ENCODE assay signal across 8 cellular contexts in the genomic region with DNA sequence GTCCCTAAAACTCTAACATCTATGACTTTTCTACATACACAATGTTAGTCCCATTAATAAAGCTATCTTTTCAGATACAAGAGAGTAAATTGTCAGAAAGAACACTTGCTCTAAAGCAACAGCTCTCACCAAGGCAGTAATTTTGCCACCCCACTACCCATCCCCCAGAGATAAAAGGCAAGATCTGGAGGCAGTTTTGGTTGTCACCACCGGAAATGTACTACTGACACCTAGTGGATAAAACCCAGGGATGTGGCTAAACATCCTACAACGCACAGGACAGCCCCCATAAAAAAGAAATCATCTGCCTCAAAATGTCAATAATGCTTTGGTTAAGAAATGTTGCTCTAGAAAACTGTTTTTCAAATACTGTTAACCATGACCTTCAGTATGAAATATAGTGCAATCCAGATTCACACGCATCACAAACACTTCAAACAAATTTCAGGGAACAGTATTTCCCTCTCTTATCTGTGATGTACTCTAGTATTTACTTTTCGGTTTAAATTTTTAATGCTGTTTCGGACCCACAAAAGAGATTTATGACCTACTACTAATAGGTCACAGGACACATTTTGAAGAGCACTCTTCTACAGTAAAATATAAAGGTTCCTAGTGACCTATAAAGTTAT. TPM values are rescaled to one million over a fixed set of nuclear protein-coding genes. Genes with fewer than 3 reads are reported as not detected.
DNase-seq lines count a peak whose midpoint lies in the region; TF ChIP-seq lines count a peak whose summit lies in the region.

No MANE protein-coding gene starts in this region.

- DNase-seq in C1 segment of cervical spinal cord (lab: John Stamatoyannopoulos, UW): peak in 8 of 14 donors; percentile 2 to 26 (median 16)
- DNase-seq in GM19238 (ENCODE audit: insufficient read length, low spot score): peak; percentile 16
- peak; percentile 38 for DNase-seq in HK-2 (ENCODE audit: unreplicated experiment)
- peak; percentile 67 for DNase-seq in NCI-H82 treated with DMSO at 0.1 percent for 48 hours (lab: John Stamatoyannopoulos, UW; ENCODE audit: unreplicated experiment)
- peak; percentile 36 for DNase-seq in activated CD8-positive, alpha-beta memory T cell treated with anti-CD3 and anti-CD28 coated beads, Interleukin-2, amount 50 U/mL, for 1 hour (ENCODE audit: extremely low read depth)
- peak; percentile 86 to 87 for DNase-seq in erythroblast (lab: John Stamatoyannopoulos, UW)
- DNase-seq in transverse colon: peak; percentile 29

- no peak overlapping the region for H2AFZ ChIP-seq in neural cell (ENCODE audit: low read depth, low read length)

- TF ChIP-seq POLR2A in erythroblast (IDR thresholded peaks at IDR 0.05; ENCODE audit: low read length): no peak
- no peak for TF ChIP-seq POLR2A in transverse colon (IDR thresholded peaks at IDR 0.05)

- in situ Hi-C loops in transverse colon (cut with MboI; ENCODE audit: low pct_ligation_motif_present in 1 of 4, low pct_unique_long_range_greater_than_20kb in 1 of 4, low sequenced_read_pairs in 3 of 4): loop anchor here in 2 of 4 donors (10.0 to 25.0 kb wide), 2 partner anchors 405 to 413 kb away; no protein-coding TSS in a partner anchor

- H3K79me2 ChIP-seq in neural cell (replicated peaks; ENCODE audit: insufficient read depth, low read length): peaks cover 80% of the 10 kb centered on the region

- intact Hi-C loops in transverse colon (cut with DNase I; ENCODE audit: low total_unique reads): loop anchor here (5.0 to 10.0 kb wide), 2 partner anchors 95 to 173 kb away; no protein-coding TSS in a partner anchor

- TF ChIP-seq CTCF in neural cell (IDR thresholded peaks at IDR 0.05; ENCODE audit: poor library complexity, severe bottlenecking) (peak; percentile 63), transverse colon (IDR thresholded peaks at IDR 0.05) (peak; percentile 56 to 65 (median 58))

- H3K9me3 ChIP-seq in neural cell (ENCODE audit: low read length) (no peaks in the 10 kb centered on the region), transverse colon (no peaks in the 10 kb centered on the region)

- H3K27ac ChIP-seq in neural cell (ENCODE audit: low read length): no peak overlapping the region
- peak overlapping the region; percentile 11 to 100 (median 59) for H3K27ac ChIP-seq in transverse colon

- TF ChIP-seq EP300 in neural cell (conservative IDR thresholded peaks at IDR 0.05; ENCODE audit: poor library complexity, severe bottlenecking) (no peak), transverse colon (IDR thresholded peaks at IDR 0.05; ENCODE audit: low read depth) (no peak)

- H4K20me1 ChIP-seq in neural cell (ENCODE audit: insufficient read depth): no peaks in the 10 kb centered on the region

- H3K4me2 ChIP-seq in neural cell (ENCODE audit: low read length): no peak overlapping the region

- H3K36me3 ChIP-seq in neural cell (ENCODE audit: insufficient read depth, low read length) (no peaks in the 10 kb centered on the region), transverse colon (no peaks in the 10 kb centered on the region)

- H3F3A ChIP-seq in neural cell (ENCODE audit: insufficient read depth, low read length, poor library complexity, severe bottlenecking): peaks cover 11% of the 10 kb centered on the region

- 15 to 27% methylated on average over 4 to 5 of the region's 5 CpGs for WGBS in transverse colon (ENCODE audit: low coverage in 1 of 2), 2 donors

- H3K9ac ChIP-seq in neural cell (ENCODE audit: low read length): no peak overlapping the region

- peak; percentile 57 for TF ChIP-seq RAD21 in neural cell (conservative IDR thresholded peaks at IDR 0.05)

- H3K4me3 ChIP-seq in neural cell (ENCODE audit: low read length) (no peak overlapping the region), transverse colon (no peak overlapping the region)

- H3K9me2 ChIP-seq in neural cell (ENCODE audit: insufficient read depth, low read length): no peaks in the 10 kb centered on the region

- H3K4me1 ChIP-seq in transverse colon: peaks cover 17 to 71% (median 41%) of the 10 kb centered on the region in 4 donors

- H3K27me3 ChIP-seq in neural cell (ENCODE audit: insufficient read depth, low read depth, low read length) (no peaks in the 10 kb centered on the region), transverse colon (no peaks in the 10 kb centered on the region)

TF ChIP-seq in neural cell, 6 proteins besides CTCF, POLR2A, EP300 and RAD21:
- no peak for TF ChIP-seq TAF1 (IDR thresholded peaks at IDR 0.05; ENCODE audit: low read depth)
- no peak for TF ChIP-seq REST (IDR thresholded peaks at IDR 0.05; ENCODE audit: borderline replicate concordance)
- no peak for TF ChIP-seq EZH2 (IDR thresholded peaks at IDR 0.05; ENCODE audit: borderline replicate concordance, insufficient read depth, low read length, poor library complexity, severe bottlenecking)
- peak; percentile 42 for TF ChIP-seq SMC3 (conservative IDR thresholded peaks at IDR 0.05; ENCODE audit: poor library complexity)
- no peak for TF ChIP-seq MXI1 (conservative IDR thresholded peaks at IDR 0.05; ENCODE audit: poor library complexity, severe bottlenecking)
- TF ChIP-seq POLR2AphosphoS5 (IDR thresholded peaks at IDR 0.05): no peak

RNA-seq across cellular contexts. Expression of gene FBXL5, which starts 5.1 kb away (rescaled TPM):
- 67.3 and 70.6 TPM in 2 replicates for polyA plus RNA-seq in neural cell
- polyA minus RNA-seq in neural cell: 192 and 206 TPM in 2 replicates
- 100 to 1,000 TPM in 2 of 4 donors, 10 to 100 TPM in 2; 31.8 to 141 (median 77.5) TPM for total RNA-seq in transverse colon

RNA-seq across cellular contexts. Expression of gene FAM200B, which starts 31.6 kb away (rescaled TPM):
- polyA plus RNA-seq in neural cell: 182 and 238 TPM in 2 replicates
- polyA minus RNA-seq in neural cell: 111 and 131 TPM in 2 replicates
- total RNA-seq in transverse colon: 10 to 100 TPM in 3 of 4 donors, 1 to 10 TPM in 1; 6.4 to 46.6 (median 28.0) TPM

RNA-seq across cellular contexts. Expression of gene BST1, which starts 52.8 kb away (rescaled TPM):
- 0.32 and 1.6 TPM in 2 replicates for polyA plus RNA-seq in neural cell
- polyA minus RNA-seq in neural cell: 0.49 and 2.5 TPM in 2 replicates
- 10 to 100 TPM in 1 of 4 donors, 1 to 10 TPM in 1, not detected in 2; 4.3 to 19.4 TPM for total RNA-seq in transverse colon

Comparison
In these comparisons a context has a peak if more than half of its experiments do, and no peak if none do; other contexts are left out.
1. DNase-seq: peak in every context shown above with its lines; median percentile 86 in erythroblast; 67 in NCI-H82 treated with DMSO at 0.1 percent for 48 hours; 38 in HK-2; 36 in activated CD8-positive, alpha-beta memory T cell treated with anti-CD3 and anti-CD28 coated beads, Interleukin-2, amount 50 U/mL, for 1 hour; 29 in transverse colon; 16 in GM19238; 16 in C1 segment of cervical spinal cord.